Comparison of ENCODE assay signal across 9 cellular contexts in genomic region chr10:72108004-72108370, GRCh38. TPM values are rescaled to one million over a fixed set of nuclear protein-coding genes. Genes with fewer than 3 reads are reported as not detected.
DNase-seq lines count a peak whose midpoint lies in the region; ATAC-seq, FAIRE-seq and TF ChIP-seq lines count a peak whose summit lies in the region.
"Not testable (repeated sequence)": the region's sequence is repeated elsewhere in the genome, so short reads cannot be mapped to it uniquely, and the experiment has no call there.
"Had no signal": no experiment of that assay in that cellular context is flagged by ENCODE, and none has a peak within 500 bp of the region (broad histone marks: within the 10 kb centered on the region; RNA-seq: fewer than 3 reads in every experiment).

No MANE protein-coding gene starts in this region.

- H3K36me3 ChIP-seq in BLaER1: peaks cover 31% of the 10 kb centered on the region; the same call in 1 of the 2 replicates
- not testable (repeated sequence) for H3K36me3 ChIP-seq in HCT116 (ENCODE audit: control insufficient read depth in 1 of 2, insufficient read depth in 2 of 2, low read length in 2 of 2); SJSA1; keratinocyte (ENCODE audit: control insufficient read depth in 2 of 2, extremely low read depth in 1 of 2, insufficient read depth in 2 of 2, low read length in 2 of 2)
- peaks cover 0 to 36% (median 3%) of the 10 kb centered on the region in 6 donors for H3K36me3 ChIP-seq in spleen

- not testable (repeated sequence) for H3K9me2 ChIP-seq in HCT116 (ENCODE audit: insufficient read depth)

- not testable (repeated sequence) for ATAC-seq in HCT116; central memory CD8-positive, alpha-beta T cell (replicated peaks; ENCODE audit: extremely low read depth, poor library complexity, severe bottlenecking)

- peak overlapping the region; percentile 97 for H3K27ac Mint-ChIP-seq in activated CD4-positive, alpha-beta memory T cell treated with anti-CD3 and anti-CD28 coated beads for 36 hours
- H3K27ac Mint-ChIP-seq in activated naive CD4-positive, alpha-beta T cell treated with anti-CD3 and anti-CD28 coated beads for 36 hours: peak overlapping the region; percentile 96
- H3K27ac Mint-ChIP-seq in central memory CD8-positive, alpha-beta T cell (ENCODE audit: low read depth): not testable (repeated sequence)

- H3K4me3 Mint-ChIP-seq in activated CD4-positive, alpha-beta memory T cell treated with anti-CD3 and anti-CD28 coated beads for 36 hours: peak overlapping the region; percentile 76
- peak overlapping the region; percentile 71 for H3K4me3 Mint-ChIP-seq in activated naive CD4-positive, alpha-beta T cell treated with anti-CD3 and anti-CD28 coated beads for 36 hours
- H3K4me3 Mint-ChIP-seq in central memory CD8-positive, alpha-beta T cell: peak overlapping the region; percentile 56

- H3K27me3 ChIP-seq in BLaER1; HCT116 (ENCODE audit: insufficient read depth, low read length); SJSA1 (replicated peaks); keratinocyte (ENCODE audit: control insufficient read depth, extremely low read depth, insufficient read depth, low read length); spleen (replicated peaks in 1 of 7): not testable (repeated sequence)

- H3K4me1 ChIP-seq in BLaER1 (peaks cover 49% of the 10 kb centered on the region), HCT116 (ENCODE audit: control insufficient read depth in 1 of 2, insufficient read depth in 2 of 2, low read length in 2 of 2) (peaks cover 15 to 17% of the 10 kb centered on the region in 2 experiments), SJSA1 (replicated peaks) (peaks cover 15% of the 10 kb centered on the region), keratinocyte (ENCODE audit: control insufficient read depth, extremely low read depth, insufficient read depth, low read length) (peaks cover 29% of the 10 kb centered on the region), spleen (peaks cover 9 to 44% (median 30%) of the 10 kb centered on the region in 6 donors)

- not testable (repeated sequence) for H3K27me3 Mint-ChIP-seq in activated CD4-positive, alpha-beta memory T cell treated with anti-CD3 and anti-CD28 coated beads for 36 hours; activated naive CD4-positive, alpha-beta T cell treated with anti-CD3 and anti-CD28 coated beads for 36 hours (ENCODE audit: low read depth); central memory CD8-positive, alpha-beta T cell

- H3K4me1 Mint-ChIP-seq in activated CD4-positive, alpha-beta memory T cell treated with anti-CD3 and anti-CD28 coated beads for 36 hours (ENCODE audit: low read depth): peaks cover 69% of the 10 kb centered on the region
- H3K4me1 Mint-ChIP-seq in activated naive CD4-positive, alpha-beta T cell treated with anti-CD3 and anti-CD28 coated beads for 36 hours (ENCODE audit: low read depth): peaks cover 80% of the 10 kb centered on the region
- H3K4me1 Mint-ChIP-seq in central memory CD8-positive, alpha-beta T cell: peaks cover 52% of the 10 kb centered on the region

- not testable (repeated sequence) for H3K79me2 ChIP-seq in HCT116 (ENCODE audit: insufficient read depth, low read length); keratinocyte (ENCODE audit: control insufficient read depth, insufficient read depth, low read length)

- dilution Hi-C loops in keratinocyte (cut with MboI; ENCODE audit: extremely low pct_ligation_motif_present, low sequenced_read_pairs): not testable (repeated sequence)

- WGBS in spleen, 5 donors: 84 to 96% (median 91%) methylated on average over 3 of the region's 3 CpGs

- not testable (repeated sequence) for H3K9me1 ChIP-seq in keratinocyte (ENCODE audit: control insufficient read depth, extremely low read depth, insufficient read depth, low read length)

- TF ChIP-seq RAD21 in HCT116 (IDR thresholded peaks at IDR 0.05; ENCODE audit: low read depth): not testable (repeated sequence)

- not testable (repeated sequence) for H3K9me3 ChIP-seq in BLaER1; HCT116 (ENCODE audit: control insufficient read depth in 1 of 2, insufficient read depth in 1 of 2, low read depth in 1 of 2, low read length in 2 of 2); SJSA1 (replicated peaks); keratinocyte (ENCODE audit: control insufficient read depth, low read depth, low read length); spleen

- H3K27ac ChIP-seq in BLaER1; HCT116 (ENCODE audit: low read depth, low read length): not testable (repeated sequence)
- H3K27ac ChIP-seq in SJSA1 (peak overlapping the region; percentile 12; the same call in 1 of the 2 replicates), keratinocyte (ENCODE audit: control insufficient read depth, insufficient read depth, low read length) (peak overlapping the region; percentile 83), spleen (peak overlapping the region in 5 of 8 donors; percentile 6 to 55 (median 24))

- TF ChIP-seq CTCF in HCT116 (IDR thresholded peaks at IDR 0.05 in 2 of 3, conservative IDR thresholded peaks at IDR 0.05 in 1 of 3; ENCODE audit: borderline replicate concordance in 1 of 3, insufficient read depth in 1 of 3, low read depth in 2 of 3, low read length in 2 of 3); keratinocyte (optimal IDR thresholded peaks at IDR 0.05 in 1 of 3, IDR thresholded peaks at IDR 0.05 in 1 of 3, conservative IDR thresholded peaks at IDR 0.05 in 1 of 3; ENCODE audit: extremely low read depth in 1 of 3, insufficient read depth in 2 of 3, low read length in 3 of 3); spleen (IDR thresholded peaks at IDR 0.05 in 8 of 11, conservative IDR thresholded peaks at IDR 0.05 in 3 of 11): not testable (repeated sequence)

- H3K36me3 Mint-ChIP-seq in activated CD4-positive, alpha-beta memory T cell treated with anti-CD3 and anti-CD28 coated beads for 36 hours: peaks cover 13% of the 10 kb centered on the region
- H3K36me3 Mint-ChIP-seq in activated naive CD4-positive, alpha-beta T cell treated with anti-CD3 and anti-CD28 coated beads for 36 hours (ENCODE audit: low read depth): peaks cover 14% of the 10 kb centered on the region
- not testable (repeated sequence) for H3K36me3 Mint-ChIP-seq in central memory CD8-positive, alpha-beta T cell (ENCODE audit: insufficient read depth)

- not testable (repeated sequence) for H3K9me3 Mint-ChIP-seq in activated CD4-positive, alpha-beta memory T cell treated with anti-CD3 and anti-CD28 coated beads for 36 hours; activated naive CD4-positive, alpha-beta T cell treated with anti-CD3 and anti-CD28 coated beads for 36 hours; central memory CD8-positive, alpha-beta T cell

- H3K4me2 ChIP-seq in BLaER1 (peak overlapping the region; percentile 61), HCT116 (ENCODE audit: low read length) (peak overlapping the region; percentile 29; the same call in 1 of the 2 replicates), keratinocyte (ENCODE audit: control insufficient read depth, extremely low read depth, insufficient read depth, low read depth, low read length) (peak overlapping the region; percentile 66)

- intact Hi-C loops in HCT116 (cut with micrococcal nuclease); activated naive CD4-positive, alpha-beta T cell treated with anti-CD3 and anti-CD28 coated beads for 36 hours (cut with micrococcal nuclease); spleen (cut with DNase I; ENCODE audit: low total_unique reads): not testable (repeated sequence)
- intact Hi-C loops in activated CD4-positive, alpha-beta memory T cell treated with anti-CD3 and anti-CD28 coated beads for 36 hours (cut with micrococcal nuclease): loop anchor here (5.0 kb wide), 2 partner anchors 54 to 224 kb away; no protein-coding TSS in a partner anchor

- FAIRE-seq in keratinocyte (lab: Jason Lieb, UNC): not testable (repeated sequence)

- H3K9ac ChIP-seq in BLaER1; HCT116 (ENCODE audit: low read length): not testable (repeated sequence)
- peak overlapping the region; percentile 20 for H3K9ac ChIP-seq in keratinocyte (ENCODE audit: control insufficient read depth, extremely low read depth, insufficient read depth, low read length)

- not testable (repeated sequence) for DNase-seq in HCT116 (ENCODE audit: low read depth, low spot score); SJSA1 (ENCODE audit: low read depth in 1 of 2, low spot score in 2 of 2); activated CD4-positive, alpha-beta memory T cell treated with anti-CD3 and anti-CD28 coated beads for 36 hours; central memory CD8-positive, alpha-beta T cell (ENCODE audit: low spot score in 2 of 2); keratinocyte (ENCODE audit: low read depth, low spot score); spleen
- DNase-seq in activated naive CD4-positive, alpha-beta T cell treated with anti-CD3 and anti-CD28 coated beads for 36 hours: peak; percentile 47

- POLR2A ChIA-PET in HCT116 (lab: Charles Lee): interaction anchor here (0.9 kb wide), 1 partner anchor 166 kb away, joined by 4 read pairs; the partner anchor contains the start of gene DDIT4
- POLR2A ChIA-PET in activated CD4-positive, alpha-beta memory T cell treated with anti-CD3 and anti-CD28 coated beads for 36 hours (lab: Charles Lee): interaction anchor here (1.3 to 2.4 kb wide), 2 partner anchors 19 to 167 kb away, joined by 4 to 16 read pairs; partner anchors contain the start of gene SPOCK2

- not testable (repeated sequence) for TF ChIP-seq POLR2A in HCT116 (IDR thresholded peaks at IDR 0.05; ENCODE audit: borderline replicate concordance, extremely low read depth, insufficient read depth, insufficient read length); spleen (IDR thresholded peaks at IDR 0.05)

- H3K4me3 ChIP-seq in BLaER1; HCT116 (replicated peaks in 1 of 2; ENCODE audit: low read depth in 1 of 2, low read length in 2 of 2); SJSA1; keratinocyte (ENCODE audit: control insufficient read depth in 2 of 3, extremely low read depth in 1 of 3, insufficient read depth in 2 of 3, low read depth in 1 of 3, low read length in 3 of 3); spleen: not testable (repeated sequence)

- not testable (repeated sequence) for BruUV-seq in HCT116 (replicated peaks; lab: Mats Ljungman, UMichigan)

- not testable (repeated sequence) for H4K20me1 ChIP-seq in BLaER1; HCT116 (ENCODE audit: insufficient read depth); keratinocyte (ENCODE audit: control insufficient read depth, extremely low read depth, insufficient read depth, low read length)

- CTCF ChIA-PET in HCT116 (lab: Charles Lee): interaction anchor here (1.0 to 1.9 kb wide), 2 partner anchors 18 to 59 kb away, joined by 5 to 6 read pairs; no protein-coding TSS in a partner anchor
- CTCF ChIA-PET in activated CD4-positive, alpha-beta memory T cell treated with anti-CD3 and anti-CD28 coated beads for 36 hours (lab: Charles Lee): interaction anchor here (0.6 to 2.6 kb wide), 6 partner anchors 9 to 231 kb away, joined by 3 to 8 read pairs (median 4); partner anchors contain the start of gene SPOCK2
- CTCF ChIA-PET in activated naive CD4-positive, alpha-beta T cell treated with anti-CD3 and anti-CD28 coated beads for 36 hours (lab: Charles Lee): interaction anchor here (0.6 to 2.2 kb wide), 10 partner anchors 8 to 227 kb away, joined by 3 to 6 read pairs (median 4); partner anchors contain the start of gene SPOCK2

- H2AFZ ChIP-seq in HCT116 (ENCODE audit: low read depth, low read length, poor library complexity, severe bottlenecking); keratinocyte (ENCODE audit: control insufficient read depth, low read length): not testable (repeated sequence)

- RAD21 ChIA-PET in HCT116 (lab: Charles Lee; ENCODE audit: low non-redundant PET in 1 of 2, low total read pairs in 2 of 2, uncharacterized antibody in 2 of 2, unreplicated experiment in 2 of 2): not testable (repeated sequence)

RNA-seq across cellular contexts. Expression of gene SPOCK2, which starts 19.6 kb away (rescaled TPM):
- total RNA-seq in HCT116 (2021; ENCODE audit: unreplicated experiment) (1.1 TPM), spleen (10 to 100 TPM; 32.2 to 64.3 (median 43.5) TPM)
- 0.25 and 0.57 TPM in 2 replicates for polyA plus RNA-seq in HCT116 (2012)
- not detected in 2 replicates for total RNA-seq in SJSA1 (2014; rRNA removed; shearing (Covaris generic))
- total RNA-seq in activated CD4-positive, alpha-beta memory T cell treated with anti-CD3 and anti-CD28 coated beads for 36 hours: 100 to 1,000 TPM; 216 to 218 TPM
- total RNA-seq in activated naive CD4-positive, alpha-beta T cell treated with anti-CD3 and anti-CD28 coated beads for 36 hours: 100 to 1,000 TPM; 205 to 208 TPM
- polyA plus RNA-seq in keratinocyte (0.03 to 0.18 TPM (median 0.14 TPM) in 3 replicates), spleen (10 to 100 TPM; 12.6 to 28.4 (median 23.6) TPM)
- polyA plus RNA-seq in keratinocyte (2011; ENCODE audit: low read depth): 0.26 TPM
- polyA plus RNA-seq in keratinocyte (2011; cell fraction: cytosol; rRNA removed): 0.05 TPM in 2 replicates
- polyA plus RNA-seq in keratinocyte (2011; cell fraction: nucleus; rRNA removed): 0.90 and 1.2 TPM in 2 replicates
- 0.05 and 0.21 TPM in 2 replicates for polyA plus RNA-seq in keratinocyte (2012; ENCODE audit: low replicate concordance)
- 0.19 to 1.2 TPM (median 1.0 TPM) in 3 replicates for polyA minus RNA-seq in keratinocyte
- polyA minus RNA-seq in keratinocyte (2011; cell fraction: cytosol; rRNA and poly(A)+ RNA removed): not detected
- polyA minus RNA-seq in keratinocyte (2011; cell fraction: nucleus; rRNA and poly(A)+ RNA removed): 0.74 and 1.5 TPM in 2 replicates
- total RNA-seq: HFFc6 had no signal

Comparison
In these comparisons a context has a peak if more than half of its experiments do, and no peak if none do; other contexts are left out.
1. RNA of gene SPOCK2, which starts 19.6 kb away (total RNA-seq): 216 to 218 TPM in activated CD4-positive, alpha-beta memory T cell treated with anti-CD3 and anti-CD28 coated beads for 36 hours, 205 to 208 TPM in activated naive CD4-positive, alpha-beta T cell treated with anti-CD3 and anti-CD28 coated beads for 36 hours and 32.2 to 64.3 TPM in spleen; 1.1 TPM in HCT116 (single experiment) and not detected in SJSA1; every median in the first group is over 10 times any median in the second.
2. Peak in every context shown above with its lines, with median percentiles within 50 percentile points of each other: H3K4me2 ChIP-seq and H3K4me3 Mint-ChIP-seq.